Comparison of ENCODE assay signal across 11 cellular contexts in genomic region chr20:32465092-32465900, GRCh38.
DNase-seq lines count a peak whose midpoint lies in the region; ATAC-seq lines count a peak whose summit lies in the region.
"Had no signal": no experiment of that assay in that cellular context is flagged by ENCODE, and none has a peak within 500 bp of the region (broad histone marks: within the 10 kb centered on the region; RNA-seq: fewer than 3 reads in every experiment).

No MANE protein-coding gene starts in this region.

- H3K4me3 ChIP-seq in skeletal muscle cell (ENCODE audit: low read depth, low read length), result no peak overlapping the region

- no peak overlapping the region for H3K4me3 Mint-ChIP-seq in dendritic cell treated with granulocyte-macrophage colony-stimulating factor and Interleukin-4, amounts not matched to agents 40 ng/mL and 50 ng/mL, for 4 days

- peak overlapping the region; percentile 56 for H3K27ac Mint-ChIP-seq in dendritic cell treated with granulocyte-macrophage colony-stimulating factor and Interleukin-4, amounts not matched to agents 40 ng/mL and 50 ng/mL, for 4 days

- H3K36me3 Mint-ChIP-seq in dendritic cell treated with granulocyte-macrophage colony-stimulating factor and Interleukin-4, amounts not matched to agents 40 ng/mL and 50 ng/mL, for 4 days (ENCODE audit: low read depth), result peaks cover 52% of the 10 kb centered on the region

- H3K27me3 Mint-ChIP-seq in dendritic cell treated with granulocyte-macrophage colony-stimulating factor and Interleukin-4, amounts not matched to agents 40 ng/mL and 50 ng/mL, for 4 days, result no peaks in the 10 kb centered on the region

- peak; percentile 98 for DNase-seq in ELR (ENCODE audit: low read depth)
- peak; percentile 38 for DNase-seq in kidney glomerular epithelial cell (lab: John Stamatoyannopoulos, UW)
- DNase-seq in skeletal muscle cell (ENCODE audit: low read depth), result peak; percentile 62
- no peak for DNase-seq in GDM1 (lab: John Stamatoyannopoulos, UW)
- no peak for DNase-seq in activated effector memory CD4-positive, alpha-beta T cell treated with Interleukin-2 at 50 U/mL for 16 hours
- DNase-seq: amniotic stem cell, MM.1S, SW 1271 had no signal

- no peaks in the 10 kb centered on the region for H3K9me3 Mint-ChIP-seq in dendritic cell treated with granulocyte-macrophage colony-stimulating factor and Interleukin-4, amounts not matched to agents 40 ng/mL and 50 ng/mL, for 4 days

- no peak for ATAC-seq in HG03378 (IDR thresholded peaks at IDR 0.05; ENCODE audit: unreplicated experiment)
- no peak for ATAC-seq in HG03095 (IDR thresholded peaks at IDR 0.05; ENCODE audit: unreplicated experiment)

- intact Hi-C loops in dendritic cell treated with granulocyte-macrophage colony-stimulating factor and Interleukin-4, amounts not matched to agents 40 ng/mL and 50 ng/mL, for 4 days (cut with micrococcal nuclease), result no loop called here

- H3K4me1 Mint-ChIP-seq in dendritic cell treated with granulocyte-macrophage colony-stimulating factor and Interleukin-4, amounts not matched to agents 40 ng/mL and 50 ng/mL, for 4 days (ENCODE audit: low read depth), result peaks cover 39% of the 10 kb centered on the region

Comparison
In these comparisons a context has a peak if more than half of its experiments do, and no peak if none do; other contexts are left out.
1. DNase-seq: peak in ELR (single experiment), kidney glomerular epithelial cell (single experiment) and skeletal muscle cell (single experiment); none in GDM1 (single experiment) and activated effector memory CD4-positive, alpha-beta T cell treated with Interleukin-2 at 50 U/mL for 16 hours (single experiment).